In genomic region chr22:17157714-17158113, GRCh38 we compare ENCODE assay signal across 8 cellular contexts. TPM values are rescaled to one million over a fixed set of nuclear protein-coding genes. Genes with fewer than 3 reads are reported as not detected.
DNase-seq lines count a peak whose midpoint lies in the region; ATAC-seq and TF ChIP-seq lines count a peak whose summit lies in the region.

No MANE protein-coding gene starts in this region.

- H3K4me2 ChIP-seq in Karpas-422 (ENCODE audit: low read depth, low read length, poor library complexity, severe bottlenecking) = peak overlapping the region; percentile 93
- peak overlapping the region; percentile 17 for H3K4me2 ChIP-seq in neural cell (ENCODE audit: low read length)

- H3K9ac ChIP-seq in Karpas-422 (ENCODE audit: low read length) (peak overlapping the region; percentile 91; the same call in 1 of the 2 replicates), neural cell (ENCODE audit: low read length) (peak overlapping the region; percentile 78)

- H3K9me2 ChIP-seq in Karpas-422 (replicated peaks; ENCODE audit: insufficient read depth, low read length) = no peaks in the 10 kb centered on the region
- no peaks in the 10 kb centered on the region for H3K9me2 ChIP-seq in neural cell (ENCODE audit: insufficient read depth, low read length)

- no peak for TF ChIP-seq RAD21 in neural cell (conservative IDR thresholded peaks at IDR 0.05)

- POLR2A ChIA-PET in CD4-positive, alpha-beta T cell (lab: Charles Lee) = interaction anchor here (0.5 kb wide), 1 partner anchor 65 kb away, joined by 3 read pairs; no protein-coding TSS in a partner anchor

- no peaks in the 10 kb centered on the region for H3K27me3 ChIP-seq in CD4-positive, alpha-beta T cell (ENCODE audit: control insufficient read depth, insufficient read depth, low read length)
- H3K27me3 ChIP-seq in Karpas-422 (ENCODE audit: low read length) (no peaks in the 10 kb centered on the region), breast epithelium (no peaks in the 10 kb centered on the region), neural cell (ENCODE audit: insufficient read depth, low read depth, low read length) (no peaks in the 10 kb centered on the region)

- intact Hi-C loops in CD4-positive, alpha-beta T cell (cut with DNase I, micrococcal nuclease) = loop anchor here (2.0 to 5.0 kb wide), 3 partner anchors 40 to 470 kb away; partner anchors contain the start of gene ATP6V1E1 (in 1 of the 2)
- intact Hi-C loops in breast epithelium (cut with DNase I; ENCODE audit: low total_unique reads) = no loop called here

- peak overlapping the region; percentile 90 for H3K4me3 ChIP-seq in Karpas-422 (ENCODE audit: low read length)
- H3K4me3 ChIP-seq in breast epithelium = peak overlapping the region; percentile 66 to 71 (median 70)
- peak overlapping the region; percentile 95 for H3K4me3 ChIP-seq in neural cell (ENCODE audit: low read length)

- H4K20me1 ChIP-seq in Karpas-422 (ENCODE audit: insufficient read depth, low read depth, low read length) (peaks cover 23% of the 10 kb centered on the region; the same call in 1 of the 2 replicates), neural cell (ENCODE audit: insufficient read depth) (no peaks in the 10 kb centered on the region)

- H3K4me3 Mint-ChIP-seq in CD4-positive, alpha-beta T cell = peak overlapping the region; percentile 82

- no peaks in the 10 kb centered on the region for H3F3A ChIP-seq in neural cell (ENCODE audit: insufficient read depth, low read length, poor library complexity, severe bottlenecking)

- peaks cover 4% of the 10 kb centered on the region; the same call in 1 of the 2 replicates for H3K36me3 ChIP-seq in Karpas-422 (ENCODE audit: insufficient read depth, low read length)
- no peaks in the 10 kb centered on the region for H3K36me3 ChIP-seq in breast epithelium
- H3K36me3 ChIP-seq in neural cell (ENCODE audit: insufficient read depth, low read length) = no peaks in the 10 kb centered on the region

- H3K4me1 Mint-ChIP-seq in CD4-positive, alpha-beta T cell (ENCODE audit: low read depth) = peaks cover 45% of the 10 kb centered on the region

- no peak for TF ChIP-seq EP300 in neural cell (conservative IDR thresholded peaks at IDR 0.05; ENCODE audit: poor library complexity, severe bottlenecking)

- H3K79me2 ChIP-seq in Karpas-422 (ENCODE audit: low read length) = peaks cover 59% of the 10 kb centered on the region
- H3K79me2 ChIP-seq in neural cell (replicated peaks; ENCODE audit: insufficient read depth, low read length) = peaks cover 13% of the 10 kb centered on the region

- H3K36me3 Mint-ChIP-seq in CD4-positive, alpha-beta T cell (ENCODE audit: low read depth) = peaks cover 9% of the 10 kb centered on the region

- ATAC-seq in CD4-positive, alpha-beta T cell (ENCODE audit: poor library complexity) = no peak
- ATAC-seq in HG02885 (IDR thresholded peaks at IDR 0.05; ENCODE audit: poor library complexity, unreplicated experiment) (no peak), HG03175 (IDR thresholded peaks at IDR 0.05; ENCODE audit: unreplicated experiment) (no peak), GM19035 (IDR thresholded peaks at IDR 0.05; ENCODE audit: unreplicated experiment) (no peak)

- H2AFZ ChIP-seq in Karpas-422 (ENCODE audit: low read length) (no peak overlapping the region), neural cell (ENCODE audit: low read depth, low read length) (no peak overlapping the region)

- H3K4me1 ChIP-seq in Karpas-422 (ENCODE audit: low read length) = peaks cover 33% of the 10 kb centered on the region
- H3K4me1 ChIP-seq in breast epithelium = no peaks in the 10 kb centered on the region

- TF ChIP-seq CTCF in CD4-positive, alpha-beta T cell (IDR thresholded peaks at IDR 0.05) = no peak
- no peak for TF ChIP-seq CTCF in breast epithelium (IDR thresholded peaks at IDR 0.05)
- no peak for TF ChIP-seq CTCF in neural cell (IDR thresholded peaks at IDR 0.05; ENCODE audit: poor library complexity, severe bottlenecking)

- TF ChIP-seq POLR2A in breast epithelium (IDR thresholded peaks at IDR 0.05) = no peak

- no peak overlapping the region for H3K27ac ChIP-seq in CD4-positive, alpha-beta T cell (ENCODE audit: low read depth, low read length)
- H3K27ac ChIP-seq in Karpas-422 (ENCODE audit: low read length) = no peak overlapping the region
- H3K27ac ChIP-seq in breast epithelium = no peak overlapping the region
- no peak overlapping the region for H3K27ac ChIP-seq in neural cell (ENCODE audit: low read length)

- H3K27ac Mint-ChIP-seq in CD4-positive, alpha-beta T cell = peak overlapping the region; percentile 58

- CTCF ChIA-PET in CD4-positive, alpha-beta T cell (lab: Charles Lee) = interaction anchor here (6.7 kb wide), 1 partner anchor 15 kb away, joined by 46 read pairs; no protein-coding TSS in a partner anchor

- no peaks in the 10 kb centered on the region for H3K9me3 Mint-ChIP-seq in CD4-positive, alpha-beta T cell

- no peaks in the 10 kb centered on the region for H3K9me3 ChIP-seq in CD4-positive, alpha-beta T cell (ENCODE audit: control insufficient read depth, low read length)
- H3K9me3 ChIP-seq in Karpas-422 (ENCODE audit: low read length) = no peaks in the 10 kb centered on the region
- no peaks in the 10 kb centered on the region for H3K9me3 ChIP-seq in breast epithelium
- H3K9me3 ChIP-seq in neural cell (ENCODE audit: low read length) = no peaks in the 10 kb centered on the region

- H3K27me3 Mint-ChIP-seq in CD4-positive, alpha-beta T cell = no peaks in the 10 kb centered on the region

- DNase-seq in CD4-positive, alpha-beta T cell = no peak
- DNase-seq in Karpas-422 (no peak), breast epithelium (ENCODE audit: low spot score in 2 of 2) (no peak), NCI-H446 treated with DMSO at 0.1 percent for 48 hours (lab: John Stamatoyannopoulos, UW) (no peak)

TF ChIP-seq in neural cell, 6 proteins besides CTCF, POLR2A, EP300 and RAD21:
- no peak for TF ChIP-seq TAF1 (IDR thresholded peaks at IDR 0.05; ENCODE audit: low read depth)
- no peak for TF ChIP-seq EZH2 (IDR thresholded peaks at IDR 0.05; ENCODE audit: borderline replicate concordance, insufficient read depth, low read length, poor library complexity, severe bottlenecking)
- no peak for TF ChIP-seq POLR2AphosphoS5 (IDR thresholded peaks at IDR 0.05)
- no peak for TF ChIP-seq MXI1 (conservative IDR thresholded peaks at IDR 0.05; ENCODE audit: poor library complexity, severe bottlenecking)
- no peak for TF ChIP-seq REST (IDR thresholded peaks at IDR 0.05; ENCODE audit: borderline replicate concordance)

RNA-seq across cellular contexts. Expression of gene HDHD5, which starts 1.4 kb away (rescaled TPM):
- total RNA-seq in CD4-positive, alpha-beta T cell = 10 to 100 TPM; 11.0 to 11.6 TPM
- total RNA-seq in Karpas-422 (2014; rRNA removed; shearing (Covaris generic); ENCODE audit: low replicate concordance) = 29.8 and 61.2 TPM in 2 replicates
- total RNA-seq in breast epithelium = 10 to 100 TPM; 42.0 to 54.4 (median 53.8) TPM
- polyA plus RNA-seq in neural cell = 91.3 and 95.3 TPM in 2 replicates
- polyA minus RNA-seq in neural cell = 44.5 and 51.9 TPM in 2 replicates

RNA-seq across cellular contexts. Expression of gene TMEM121B, which starts 36.6 kb away (rescaled TPM):
- under 1 TPM; 0.05 to 0.08 TPM for total RNA-seq in CD4-positive, alpha-beta T cell
- total RNA-seq in Karpas-422 (2014; rRNA removed; shearing (Covaris generic); ENCODE audit: low replicate concordance) = 0.04 and 0.76 TPM in 2 replicates
- under 1 TPM in 2 of 3 donors, not detected in 1; 0.44 to 0.48 TPM for total RNA-seq in breast epithelium
- 15.8 and 16.8 TPM in 2 replicates for polyA plus RNA-seq in neural cell
- polyA minus RNA-seq in neural cell = 24.6 and 26.7 TPM in 2 replicates
